ENCODE assay signal across 23 cellular contexts in the genomic region with DNA sequence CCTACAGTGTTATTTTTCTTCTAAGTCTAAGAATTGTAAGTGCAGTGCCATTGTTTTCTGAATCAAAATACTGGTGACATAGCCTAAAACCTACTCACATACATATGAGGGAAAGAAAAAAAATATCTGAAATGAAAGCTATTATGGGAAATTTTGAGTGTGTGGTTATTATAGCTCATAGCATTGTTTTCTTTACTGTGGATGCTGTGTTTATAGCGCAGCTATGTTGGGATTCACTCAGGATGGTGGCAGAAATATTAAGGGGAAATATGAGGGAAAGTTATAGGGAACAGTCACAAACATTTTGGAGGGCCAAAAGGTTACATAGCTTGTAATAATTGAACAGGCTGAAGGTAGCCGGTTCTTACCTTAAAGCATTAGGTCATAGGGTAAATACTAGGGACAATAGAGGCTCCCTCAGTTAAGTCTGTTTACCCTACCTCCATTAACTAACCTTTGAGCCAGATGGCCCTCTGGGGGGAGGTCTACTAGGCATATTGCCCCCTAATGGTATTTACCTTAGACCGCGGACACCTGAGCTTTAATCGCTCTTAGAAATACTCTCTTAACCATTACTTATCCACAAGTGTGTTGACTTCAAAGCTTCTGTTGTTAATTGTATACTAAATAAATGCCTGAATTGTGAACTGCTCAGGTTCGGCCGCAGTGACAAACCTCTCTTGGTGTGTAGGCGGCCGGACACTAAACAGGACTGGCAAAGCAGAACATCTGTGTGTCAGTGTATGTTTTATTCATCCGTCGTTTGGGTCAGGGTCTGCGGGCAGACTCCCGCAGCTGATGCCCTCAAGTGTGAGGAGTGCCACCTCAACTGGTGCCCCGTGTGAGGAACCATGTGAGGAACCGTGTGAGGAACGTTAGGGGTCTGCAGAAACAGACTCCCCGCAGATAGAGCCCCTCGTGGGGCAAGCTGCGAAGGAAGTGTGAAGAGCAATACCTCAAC. TPM values are rescaled to one million over a fixed set of nuclear protein-coding genes. Genes with fewer than 3 reads are reported as not detected.
DNase-seq lines count a peak whose midpoint lies in the region; ATAC-seq, FAIRE-seq and TF ChIP-seq lines count a peak whose summit lies in the region.
"Had no signal": no experiment of that assay in that cellular context is flagged by ENCODE, and none has a peak within 500 bp of the region (broad histone marks: within the 10 kb centered on the region; RNA-seq: fewer than 3 reads in every experiment).

No MANE protein-coding gene starts in this region.

- no peak for TF ChIP-seq CTCF in lower leg skin (IDR thresholded peaks at IDR 0.05)

- WGBS in lower leg skin, 2 donors, result 92 to 97% methylated on average over 19 of the region's 19 CpGs

- H3K4me3 ChIP-seq in lower leg skin (ENCODE audit: low read depth, poor library complexity, severe bottlenecking), result no peak overlapping the region
- H3K4me3 ChIP-seq: GM12878, thyroid gland had no signal

- DNase-seq in DMS53 treated with DMSO at 0.1 percent for 48 hours (lab: John Stamatoyannopoulos, UW; ENCODE audit: unreplicated experiment) (peak; percentile 67), NCI-H1417 (lab: John Stamatoyannopoulos, UW) (peak in 2 of 3 experiments; percentile 69 to 93), NCI-H748 treated with DMSO at 0.1 percent for 48 hours (lab: John Stamatoyannopoulos, UW) (peak; percentile 77), lower leg skin (ENCODE audit: low spot score in 2 of 2) (no peak)
- no peak for DNase-seq in activated CD4-positive, CD25-positive, alpha-beta regulatory T cell (lab: John Stamatoyannopoulos, UW)
- DNase-seq: activated CD4-positive, alpha-beta T cell treated with anti-CD3 and anti-CD28 coated beads for 36 hours; AML-193; CD8-positive, alpha-beta T cell; dermis blood vessel endothelial cell; DND-41; head of caudate nucleus; midbrain; natural killer cell; NCI-H1105 treated with DMSO at 0.1 percent for 48 hours; OCI-M1; T-cell; thyroid gland had no signal

- intact Hi-C loops in lower leg skin (cut with DNase I; ENCODE audit: low total_unique reads), result no loop called here

- peak; percentile 33 for FAIRE-seq in islet of Langerhans (lab: Jason Lieb, UNC)
- FAIRE-seq: GM12878, HTR-8/SVneo had no signal

- no peak for ATAC-seq in HG03159 (IDR thresholded peaks at IDR 0.05; ENCODE audit: unreplicated experiment)
- ATAC-seq: activated CD4-positive, alpha-beta T cell treated with anti-CD3 and anti-CD28 coated beads for 36 hours; CD8-positive, alpha-beta T cell; GM12878; left lobe of liver; natural killer cell; T-cell had no signal

- TF ChIP-seq POLR2A in lower leg skin (IDR thresholded peaks at IDR 0.05), result no peak

RNA-seq across cellular contexts. Expression of gene SULT1B1, which starts 21.3 kb away (rescaled TPM):
- under 1 TPM; 0.10 to 0.30 (median 0.18) TPM for total RNA-seq in lower leg skin
- total RNA-seq: osteoblast had no signal

Comparison
In these comparisons a context has a peak if more than half of its experiments do, and no peak if none do; other contexts are left out.
1. DNase-seq: peak in DMS53 treated with DMSO at 0.1 percent for 48 hours (single experiment), NCI-H1417 (2 of 3) and NCI-H748 treated with DMSO at 0.1 percent for 48 hours (single experiment); none in activated CD4-positive, CD25-positive, alpha-beta regulatory T cell (0 of 4) and lower leg skin (0 of 2).